ENCODE assay signal across 8 cellular contexts in the genomic region with DNA sequence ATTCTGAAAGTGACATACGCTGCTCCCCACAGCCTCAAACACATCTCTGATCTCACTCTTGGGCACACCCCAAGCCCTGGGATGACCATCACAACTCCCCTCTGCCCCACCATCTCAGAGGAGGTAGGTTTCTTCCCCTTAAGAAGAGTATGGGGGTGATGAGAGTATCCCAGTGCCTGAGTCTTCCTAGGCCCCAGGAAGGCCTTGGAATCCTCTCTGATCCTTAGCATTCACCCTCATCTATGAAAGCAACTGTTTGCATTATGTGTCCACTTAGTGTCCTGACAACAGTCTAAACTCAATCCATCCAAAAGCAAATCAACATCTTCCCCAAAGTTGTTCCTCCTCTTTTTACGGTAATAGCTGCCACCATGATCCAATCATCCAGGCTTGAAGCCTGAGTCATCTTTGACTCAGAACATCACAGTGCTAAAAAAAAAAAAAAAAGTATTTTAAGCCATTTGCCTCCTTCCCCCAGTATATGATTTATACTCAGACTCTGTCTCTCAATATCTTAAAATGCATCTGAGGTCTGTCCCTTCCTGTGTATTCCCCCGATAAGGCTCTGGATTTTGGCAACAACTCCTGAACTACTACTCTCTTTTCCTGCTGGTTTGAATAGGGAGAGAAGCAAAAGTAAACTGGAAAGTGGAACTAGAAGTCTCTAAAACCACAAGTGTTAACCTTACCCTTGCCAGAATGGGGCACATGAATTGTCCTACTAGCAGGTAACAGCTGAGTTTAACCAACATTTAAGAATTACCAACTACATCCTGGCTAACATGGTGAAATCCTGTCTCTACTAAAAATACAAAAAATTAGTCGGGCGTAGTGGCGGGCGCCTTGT. TPM values are rescaled to one million over a fixed set of nuclear protein-coding genes. Genes with fewer than 3 reads are reported as not detected.
DNase-seq lines count a peak whose midpoint lies in the region; ATAC-seq and TF ChIP-seq lines count a peak whose summit lies in the region.

No MANE protein-coding gene starts in this region.

- no peak for TF ChIP-seq CTCF in progenitor cell of endocrine pancreas (IDR thresholded peaks at IDR 0.05; ENCODE audit: unreplicated experiment)

- H3K9me3 Mint-ChIP-seq in activated naive CD4-positive, alpha-beta T cell treated with anti-CD3 and anti-CD28 coated beads for 36 hours: peaks cover 3% of the 10 kb centered on the region
- H3K9me3 Mint-ChIP-seq in progenitor cell of endocrine pancreas (ENCODE audit: low read depth): no peaks in the 10 kb centered on the region

- H3K4me1 Mint-ChIP-seq in activated naive CD4-positive, alpha-beta T cell treated with anti-CD3 and anti-CD28 coated beads for 36 hours (ENCODE audit: low read depth): peaks cover 36% of the 10 kb centered on the region
- no peaks in the 10 kb centered on the region for H3K4me1 Mint-ChIP-seq in progenitor cell of endocrine pancreas (ENCODE audit: low read depth)

- no peaks in the 10 kb centered on the region for H3K27me3 Mint-ChIP-seq in activated naive CD4-positive, alpha-beta T cell treated with anti-CD3 and anti-CD28 coated beads for 36 hours (ENCODE audit: low read depth)
- no peaks in the 10 kb centered on the region for H3K27me3 Mint-ChIP-seq in progenitor cell of endocrine pancreas

- peak; percentile 33 for ATAC-seq in HG02938 (IDR thresholded peaks at IDR 0.05; ENCODE audit: unreplicated experiment)
- ATAC-seq in esophagus mucosa: peak; percentile 58

- no peak overlapping the region for H3K4me3 Mint-ChIP-seq in activated naive CD4-positive, alpha-beta T cell treated with anti-CD3 and anti-CD28 coated beads for 36 hours
- H3K4me3 Mint-ChIP-seq in progenitor cell of endocrine pancreas (ENCODE audit: low read depth): no peak overlapping the region

- DNase-seq in activated naive CD4-positive, alpha-beta T cell treated with anti-CD3 and anti-CD28 coated beads for 36 hours: peak; percentile 19
- no peak for DNase-seq in activated naive CD4-positive, alpha-beta T cell treated with Interleukin-2 at 50 U/mL for 16 hours
- DNase-seq in RPMI7951 (ENCODE audit: low read depth): peak; percentile 90
- DNase-seq in pulmonary artery endothelial cell (ENCODE audit: low read depth, low spot score): peak; percentile 62
- DNase-seq in SHP77 treated with DMSO at 0.1 percent for 48 hours (lab: John Stamatoyannopoulos, UW): no peak
- DNase-seq in progenitor cell of endocrine pancreas (ENCODE audit: low spot score, unreplicated experiment): no peak

- H3K36me3 Mint-ChIP-seq in activated naive CD4-positive, alpha-beta T cell treated with anti-CD3 and anti-CD28 coated beads for 36 hours (ENCODE audit: low read depth): peaks cover 22% of the 10 kb centered on the region
- peaks cover 2% of the 10 kb centered on the region for H3K36me3 Mint-ChIP-seq in progenitor cell of endocrine pancreas (ENCODE audit: insufficient read depth)

- intact Hi-C loops in activated naive CD4-positive, alpha-beta T cell treated with anti-CD3 and anti-CD28 coated beads for 36 hours (cut with micrococcal nuclease): loop anchor here (1.0 to 2.0 kb wide), 5 partner anchors 27 to 397 kb away; partner anchors contain the start of genes ARHGAP31 and B4GALT4

- peak overlapping the region; percentile 91 for H3K27ac Mint-ChIP-seq in activated naive CD4-positive, alpha-beta T cell treated with anti-CD3 and anti-CD28 coated beads for 36 hours
- no peak overlapping the region for H3K27ac Mint-ChIP-seq in progenitor cell of endocrine pancreas

- CTCF ChIA-PET in activated naive CD4-positive, alpha-beta T cell treated with anti-CD3 and anti-CD28 coated beads for 36 hours (lab: Charles Lee): interaction anchor here (0.6 kb wide), 1 partner anchor 779 kb away, joined by 3 read pairs; no protein-coding TSS in a partner anchor

RNA-seq across cellular contexts. Expression of gene POPDC2, which starts 22.5 kb away (rescaled TPM):
- 1 to 10 TPM in 1 of 2 experiments, under 1 TPM in 1; 0.72 to 1.5 TPM for total RNA-seq in activated naive CD4-positive, alpha-beta T cell treated with anti-CD3 and anti-CD28 coated beads for 36 hours
- not detected in 2 replicates for total RNA-seq in RPMI7951 (2014; rRNA removed; shearing (Covaris generic))
- 0.60 TPM for total RNA-seq in esophagus mucosa
- 0.07 and 0.11 TPM in 2 replicates for total RNA-seq in pulmonary artery endothelial cell
- 2.9 and 3.8 TPM in 2 replicates for total RNA-seq in progenitor cell of endocrine pancreas

RNA-seq across cellular contexts. Expression of gene COX17, which starts 39.3 kb away (rescaled TPM):
- 100 to 1,000 TPM; 104 to 113 TPM for total RNA-seq in activated naive CD4-positive, alpha-beta T cell treated with anti-CD3 and anti-CD28 coated beads for 36 hours
- total RNA-seq in RPMI7951 (2014; rRNA removed; shearing (Covaris generic)): 81.9 and 86.8 TPM in 2 replicates
- total RNA-seq in esophagus mucosa (24.9 TPM), pulmonary artery endothelial cell (24.1 and 39.3 TPM in 2 replicates), progenitor cell of endocrine pancreas (29.9 and 35.4 TPM in 2 replicates)

RNA-seq across cellular contexts. Expression of gene PLA1A, which starts 40.2 kb away (rescaled TPM):
- under 1 TPM in 1 of 2 experiments, not detected in 1; 0.19 TPM for total RNA-seq in activated naive CD4-positive, alpha-beta T cell treated with anti-CD3 and anti-CD28 coated beads for 36 hours
- total RNA-seq in RPMI7951 (2014; rRNA removed; shearing (Covaris generic)): 0.20 TPM in 1 of 2 replicates, not detected in the other
- total RNA-seq in esophagus mucosa (0.92 TPM), pulmonary artery endothelial cell (0.28 and 0.92 TPM in 2 replicates), progenitor cell of endocrine pancreas (0.18 TPM in 1 of 2 replicates, not detected in the other)

RNA-seq across cellular contexts. Expression of gene ADPRH, which starts 58.6 kb away (rescaled TPM):
- total RNA-seq in activated naive CD4-positive, alpha-beta T cell treated with anti-CD3 and anti-CD28 coated beads for 36 hours: 1 to 10 TPM; 2.6 to 3.1 TPM
- 3.8 and 5.6 TPM in 2 replicates for total RNA-seq in RPMI7951 (2014; rRNA removed; shearing (Covaris generic))
- total RNA-seq in esophagus mucosa (2.1 TPM), pulmonary artery endothelial cell (6.3 and 8.3 TPM in 2 replicates), progenitor cell of endocrine pancreas (3.4 and 3.7 TPM in 2 replicates)

Comparison
In these comparisons a context has a peak if more than half of its experiments do, and no peak if none do; other contexts are left out.
1. DNase-seq: peak in activated naive CD4-positive, alpha-beta T cell treated with anti-CD3 and anti-CD28 coated beads for 36 hours (single experiment), RPMI7951 (single experiment) and pulmonary artery endothelial cell (single experiment); none in activated naive CD4-positive, alpha-beta T cell treated with Interleukin-2 at 50 U/mL for 16 hours (single experiment), SHP77 treated with DMSO at 0.1 percent for 48 hours (single experiment) and progenitor cell of endocrine pancreas (single experiment).